Comparison of ENCODE assay signal across 12 cellular contexts in the genomic region with DNA sequence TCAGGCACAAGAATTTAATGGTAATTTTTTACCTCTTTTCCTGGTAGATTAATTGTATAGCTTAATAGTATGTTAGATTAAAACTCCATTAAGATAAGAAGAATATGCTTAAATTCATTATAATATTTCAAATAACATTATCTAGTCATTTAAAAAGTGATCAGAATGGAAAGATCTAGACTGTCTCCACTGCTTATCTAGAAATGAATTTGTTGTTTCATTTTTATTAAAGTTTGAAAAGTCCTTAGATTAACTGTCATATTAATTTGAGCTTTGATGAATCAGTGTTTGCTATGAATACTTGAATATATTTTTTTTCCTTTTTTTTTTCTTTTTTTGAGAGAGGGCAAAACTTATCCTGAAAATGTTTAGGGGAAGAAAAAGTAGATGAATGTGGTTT.
DNase-seq lines count a peak whose midpoint lies in the region; ATAC-seq and TF ChIP-seq lines count a peak whose summit lies in the region.
"Had no signal": no experiment of that assay in that cellular context is flagged by ENCODE, and none has a peak within 500 bp of the region (broad histone marks: within the 10 kb centered on the region; RNA-seq: fewer than 3 reads in every experiment).

No MANE protein-coding gene starts in this region.

- TF ChIP-seq POLR2A in spleen (IDR thresholded peaks at IDR 0.05), result no peak

- TF ChIP-seq CTCF in DOHH2 (IDR thresholded peaks at IDR 0.05; ENCODE audit: low read depth, low read length, poor library complexity, severe bottlenecking) (no peak), spleen (IDR thresholded peaks at IDR 0.05 in 8 of 11, conservative IDR thresholded peaks at IDR 0.05 in 3 of 11) (no peak)

- DNase-seq in adipocyte (ENCODE audit: low read depth) (no peak), spleen (no peak), HK-2 (ENCODE audit: unreplicated experiment) (no peak), NCI-H774 (lab: John Stamatoyannopoulos, UW) (no peak)
- no peak for DNase-seq in effector CD8-positive, alpha-beta T cell (lab: John Stamatoyannopoulos, UW)
- DNase-seq: activated naive CD8-positive, alpha-beta T cell treated with anti-CD3 and anti-CD28 coated beads, Interleukin-2, amount 10 ng/mL, durations not matched to agents 7 days and 5 days; activated T-cell treated with anti-CD3 and anti-CD28 coated beads for 4 hours; BE2C; naive thymus-derived CD8-positive, alpha-beta T cell had no signal

- no peaks in the 10 kb centered on the region for H3K9me3 ChIP-seq in DOHH2 (ENCODE audit: control insufficient read depth, insufficient read depth, low read length)
- no peaks in the 10 kb centered on the region for H3K9me3 ChIP-seq in adipocyte (ENCODE audit: control insufficient read depth, low read length)
- H3K9me3 ChIP-seq in spleen, result no peaks in the 10 kb centered on the region
- H3K9me3 ChIP-seq: BE2C had no signal

- H3K27me3 ChIP-seq in DOHH2 (ENCODE audit: control insufficient read depth, low read length), result no peaks in the 10 kb centered on the region
- H3K27me3 ChIP-seq in adipocyte (replicated peaks; ENCODE audit: control insufficient read depth, insufficient read depth, low read length), result no peaks in the 10 kb centered on the region
- H3K27me3 ChIP-seq in layer of hippocampus (ENCODE audit: control insufficient read depth, insufficient read depth, low read length), result no peaks in the 10 kb centered on the region
- no peaks in the 10 kb centered on the region for H3K27me3 ChIP-seq in spleen (replicated peaks in 1 of 7)
- H3K27me3 ChIP-seq: BE2C had no signal

- intact Hi-C loops in spleen (cut with DNase I; ENCODE audit: low total_unique reads), result no loop called here

- H3K27ac ChIP-seq in DOHH2 (ENCODE audit: low read depth, low read length) (no peak overlapping the region), layer of hippocampus (ENCODE audit: low read depth, low read length) (peak overlapping the region; percentile 54), spleen (peak overlapping the region in 6 of 8 donors; percentile 42 to 72 (median 55))

- no peaks in the 10 kb centered on the region for H4K20me1 ChIP-seq in DOHH2 (ENCODE audit: control insufficient read depth, insufficient read depth, low read depth, low read length)

- H3F3A ChIP-seq in DOHH2 (ENCODE audit: control insufficient read depth, insufficient read depth), result no peaks in the 10 kb centered on the region

- no peaks in the 10 kb centered on the region for H3K9me2 ChIP-seq in DOHH2 (replicated peaks; ENCODE audit: control insufficient read depth, low read length)

- no peaks in the 10 kb centered on the region for H3K36me3 ChIP-seq in DOHH2 (ENCODE audit: control insufficient read depth, low read length)
- H3K36me3 ChIP-seq in adipocyte (ENCODE audit: control insufficient read depth, insufficient read depth, low read length, severe bottlenecking), result no peaks in the 10 kb centered on the region
- H3K36me3 ChIP-seq in spleen, result no peaks in the 10 kb centered on the region
- H3K36me3 ChIP-seq: BE2C had no signal

- 0 out of 2 replicates have a peak overlapping the region, but pooled peaks have one; percentile 11 for H3K4me2 ChIP-seq in DOHH2 (ENCODE audit: low read length)

- H3K79me2 ChIP-seq in DOHH2 (ENCODE audit: control insufficient read depth, low read length), result no peaks in the 10 kb centered on the region

- H3K4me1 ChIP-seq in DOHH2 (ENCODE audit: control insufficient read depth, low read length) (peaks cover 7% of the 10 kb centered on the region), adipocyte (ENCODE audit: control insufficient read depth, insufficient read depth, low read length) (peaks cover 36% of the 10 kb centered on the region), spleen (peaks cover 0 to 15% (median 4%) of the 10 kb centered on the region in 6 donors)

- no peak overlapping the region for H3K4me3 ChIP-seq in DOHH2 (ENCODE audit: low read length)
- no peak overlapping the region for H3K4me3 ChIP-seq in adipocyte (ENCODE audit: low read length)
- no peak overlapping the region for H3K4me3 ChIP-seq in spleen

- H3K9ac ChIP-seq in adipocyte (ENCODE audit: low read length), result peak overlapping the region; percentile 27

- no peak for ATAC-seq in HG02981 (IDR thresholded peaks at IDR 0.05; ENCODE audit: unreplicated experiment)
- ATAC-seq: naive thymus-derived CD8-positive, alpha-beta T cell had no signal
